ENCODE assay signal across 8 cellular contexts in genomic region chr20:31514154-31515071, GRCh38. TPM values are rescaled to one million over a fixed set of nuclear protein-coding genes. Genes with fewer than 3 reads are reported as not detected.
DNase-seq lines count a peak whose midpoint lies in the region; ATAC-seq and TF ChIP-seq lines count a peak whose summit lies in the region.

Gene HM13 (plus strand): TSS chr20:31514442. CDS start chr20:31514552, 110 bp downstream.

- peak within 1 kb of the TSS; percentile 89 for H3K27ac ChIP-seq in left ventricle myocardium inferior (replicated peaks)
- peak within 1 kb of the TSS; percentile 65 to 75 for H3K27ac ChIP-seq in prostate gland
- H3K27ac ChIP-seq in urinary bladder (ENCODE audit: low read depth): peak within 1 kb of the TSS; percentile 11

- TF ChIP-seq CTCF in GM12875 (IDR thresholded peaks at IDR 0.05; ENCODE audit: borderline replicate concordance, insufficient read depth, low read depth, low read length): peak; percentile 100
- TF ChIP-seq CTCF in left ventricle myocardium inferior (IDR thresholded peaks at IDR 0.05; ENCODE audit: borderline replicate concordance): peak; percentile 99
- peak; percentile 98 to 99 (median 99) for TF ChIP-seq CTCF in prostate gland (IDR thresholded peaks at IDR 0.05)

- WGBS in prostate gland: under 1% methylated on average over 58 of the region's 86 CpGs
- under 1% methylated on average over 86 of the region's 86 CpGs for WGBS in urinary bladder

- H3K4me3 ChIP-seq in GM12875 (ENCODE audit: low read depth, low read length): peak within 1 kb of the TSS; percentile 76
- H3K4me3 ChIP-seq in left ventricle myocardium inferior: peak within 1 kb of the TSS; percentile 99
- H3K4me3 ChIP-seq in prostate gland: peak within 1 kb of the TSS; percentile 89 to 97
- peak within 1 kb of the TSS; percentile 76 for H3K4me3 ChIP-seq in urinary bladder (ENCODE audit: low read depth, low read length)

- ATAC-seq in HG02759 (IDR thresholded peaks at IDR 0.05; ENCODE audit: unreplicated experiment): peak; percentile 92

- peaks cover 17% of the 10 kb centered on the region for H3K36me3 ChIP-seq in left ventricle myocardium inferior
- no peaks in the 10 kb centered on the region for H3K36me3 ChIP-seq in prostate gland
- no peaks in the 10 kb centered on the region for H3K36me3 ChIP-seq in urinary bladder (ENCODE audit: insufficient read depth)

- intact Hi-C loops in left ventricle myocardium inferior (cut with micrococcal nuclease) (no loop called here), prostate gland (cut with DNase I) (no loop called here)

- H3K9me3 ChIP-seq in left ventricle myocardium inferior (replicated peaks): no peaks in the 10 kb centered on the region
- H3K9me3 ChIP-seq in prostate gland: no peaks in the 10 kb centered on the region

- H3K27me3 ChIP-seq in left ventricle myocardium inferior (ENCODE audit: low read depth): no peaks in the 10 kb centered on the region
- no peaks in the 10 kb centered on the region for H3K27me3 ChIP-seq in prostate gland (replicated peaks; ENCODE audit: insufficient read depth)

- TF ChIP-seq POLR2A in prostate gland (IDR thresholded peaks at IDR 0.05): peak; percentile 77

- peaks cover 51% of the 10 kb centered on the region for H3K4me1 ChIP-seq in left ventricle myocardium inferior
- peaks cover 17% of the 10 kb centered on the region for H3K4me1 ChIP-seq in prostate gland (replicated peaks)
- no peaks in the 10 kb centered on the region for H3K4me1 ChIP-seq in urinary bladder (ENCODE audit: insufficient read depth)

- DNase-seq in NCI-H1417 (lab: John Stamatoyannopoulos, UW) (peak; percentile 97), T-helper 1 cell (peak; percentile 76 to 92 (median 86)), amniotic epithelial cell (ENCODE audit: low read depth) (peak; percentile 89), left ventricle myocardium inferior (peak; percentile 92), prostate gland (ENCODE audit: low spot score) (peak; percentile 88)

RNA-seq across cellular contexts. Expression of gene HM13, which starts in this region (rescaled TPM):
- total RNA-seq in left ventricle myocardium inferior (39.0 TPM), prostate gland (100 to 1,000 TPM in 1 of 2 donors, 10 to 100 TPM in 1; 99.7 to 131 TPM), urinary bladder (48.8 TPM)
- polyA plus RNA-seq in urinary bladder: 90.4 TPM

Comparison
In these comparisons a context has a peak if more than half of its experiments do, and no peak if none do; other contexts are left out.
1. Peak in every context shown above with its lines: DNase-seq, ATAC-seq, H3K4me3 ChIP-seq and H3K27ac ChIP-seq.
2. H3K27ac ChIP-seq: peak in every context shown above with its lines; median percentile 89 in left ventricle myocardium inferior; 70 in prostate gland; 11 in urinary bladder.